Comparison of ENCODE assay signal across 8 cellular contexts in the genomic region with DNA sequence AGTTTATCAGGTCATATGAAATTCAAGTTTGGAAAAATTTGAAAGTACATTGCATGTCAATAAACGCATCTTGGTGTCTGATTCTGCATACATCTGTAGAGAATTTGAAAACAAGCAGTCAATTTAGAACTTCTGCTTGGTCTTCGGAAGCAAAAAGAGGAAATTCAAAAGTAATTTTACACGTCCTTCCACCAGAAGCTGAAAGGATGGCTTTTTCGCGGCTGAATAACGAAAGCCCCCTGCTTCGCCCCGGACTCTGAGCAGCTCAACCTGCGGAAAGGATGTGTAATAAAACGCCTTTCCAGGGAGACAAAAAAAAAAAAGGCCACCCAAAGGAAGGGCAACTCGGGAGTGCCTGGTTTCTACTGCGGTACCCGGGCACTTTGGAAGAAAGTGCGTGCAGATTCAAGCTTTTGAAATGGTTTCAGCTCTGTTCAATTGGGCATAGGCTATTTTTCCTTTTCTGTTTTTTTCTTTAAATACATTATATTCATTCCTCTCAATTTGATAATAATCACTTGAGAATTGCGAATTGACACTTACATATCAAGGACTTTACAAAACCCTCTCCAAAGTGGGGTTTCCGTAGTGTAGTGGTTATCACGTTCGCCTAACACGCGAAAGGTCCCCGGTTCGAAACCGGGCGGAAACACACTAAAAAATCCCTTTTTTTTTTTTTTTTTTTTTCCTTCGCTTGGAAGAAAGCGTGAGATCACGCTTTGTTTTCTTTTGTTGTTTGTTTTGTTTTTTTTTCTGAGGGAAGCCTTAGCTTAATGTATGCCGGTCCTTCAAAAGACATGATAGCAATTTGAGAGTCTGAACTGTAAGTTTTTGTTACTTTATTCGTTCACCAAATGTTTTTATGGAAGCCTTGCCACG. TPM values are rescaled to one million over a fixed set of nuclear protein-coding genes. Genes with fewer than 3 reads are reported as not detected.
A peak's percentile ranks its signal among the peaks of the same experiment; 100 is the strongest.
DNase-seq lines count a peak whose midpoint lies in the region; ATAC-seq and TF ChIP-seq lines count a peak whose summit lies in the region.

No MANE protein-coding gene starts in this region.

- no peak for TF ChIP-seq CTCF in GM12864 (IDR thresholded peaks at IDR 0.05; ENCODE audit: low read depth, low read length, missing control alignments)

- in situ Hi-C loops in KBM-7 (cut with MboI; ENCODE audit: low pct_unique_long_range_greater_than_20kb, low sequenced_read_pairs) = no loop called here

- ATAC-seq in HG02981 (IDR thresholded peaks at IDR 0.05; ENCODE audit: unreplicated experiment) = no peak

- peak overlapping the region; percentile 99 to 100 for H3K27ac ChIP-seq in esophagus (ENCODE audit: low read depth in 2 of 2, low read length in 1 of 2)

- H3K4me3 ChIP-seq in GM12864 (ENCODE audit: low read depth, low read length) = peak overlapping the region; percentile 76
- H3K4me3 ChIP-seq in esophagus (ENCODE audit: low read depth in 1 of 2, low read length in 2 of 2) = peak overlapping the region; percentile 63 to 90

- no peaks in the 10 kb centered on the region for H3K27me3 ChIP-seq in esophagus (ENCODE audit: control insufficient read depth in 1 of 2, insufficient read depth in 2 of 2, low read length in 2 of 2)

- no peaks in the 10 kb centered on the region for H3K4me1 ChIP-seq in esophagus (ENCODE audit: control insufficient read depth in 2 of 2, insufficient read depth in 2 of 2, low read length in 1 of 2)

- no peaks in the 10 kb centered on the region for H3K9me3 ChIP-seq in esophagus (ENCODE audit: control insufficient read depth in 2 of 2, insufficient read depth in 1 of 2, low read depth in 1 of 2, low read length in 1 of 2)

- DNase-seq in GM12864 (ENCODE audit: low read depth) (no peak), KBM-7 (peak; percentile 91), OCI-M1 (lab: John Stamatoyannopoulos, UW) (peak; percentile 91), activated T-cell treated with anti-CD3 and anti-CD28 coated beads for 4 hours (peak; percentile 54), mucosa of gallbladder (ENCODE audit: low spot score) (peak; percentile 71)
- peak; percentile 48 to 91 (median 70) for DNase-seq in stimulated activated naive CD4-positive, alpha-beta T cell (lab: John Stamatoyannopoulos, UW)

- 0 to 1% methylated on average over 30 of the region's 30 CpGs for WGBS in esophagus, 2 donors

- H3K36me3 ChIP-seq in esophagus (ENCODE audit: control insufficient read depth in 2 of 2, insufficient read depth in 2 of 2, low read length in 1 of 2) = no peaks in the 10 kb centered on the region

RNA-seq across cellular contexts. Expression of gene MYNN, which starts 1.3 kb away (rescaled TPM):
- polyA plus RNA-seq in esophagus = 1 to 10 TPM; 5.8 to 6.5 TPM
- total RNA-seq in mucosa of gallbladder = 14.0 TPM

RNA-seq across cellular contexts. Expression of gene ACTRT3, which starts 2.5 kb away (rescaled TPM):
- 1 to 10 TPM in 1 of 2 donors, under 1 TPM in 1; 0.31 to 1.1 TPM for polyA plus RNA-seq in esophagus
- total RNA-seq in mucosa of gallbladder = 1.6 TPM

RNA-seq across cellular contexts. Expression of gene TERC, which starts 7.0 kb away (rescaled TPM):
- under 1 TPM; 0.14 to 0.59 TPM for polyA plus RNA-seq in esophagus
- 3.5 TPM for total RNA-seq in mucosa of gallbladder

RNA-seq across cellular contexts. Expression of gene LRRIQ4, which starts 40.8 kb away (rescaled TPM):
- not detected for polyA plus RNA-seq in esophagus
- not detected for total RNA-seq in mucosa of gallbladder

RNA-seq across cellular contexts. Expression of gene LRRC34, which starts 40.8 kb away (rescaled TPM):
- under 1 TPM; 0.20 to 0.27 TPM for polyA plus RNA-seq in esophagus
- total RNA-seq in mucosa of gallbladder = 2.3 TPM
